Comparison of ENCODE assay signal across 1 cellular context in the genomic region with DNA sequence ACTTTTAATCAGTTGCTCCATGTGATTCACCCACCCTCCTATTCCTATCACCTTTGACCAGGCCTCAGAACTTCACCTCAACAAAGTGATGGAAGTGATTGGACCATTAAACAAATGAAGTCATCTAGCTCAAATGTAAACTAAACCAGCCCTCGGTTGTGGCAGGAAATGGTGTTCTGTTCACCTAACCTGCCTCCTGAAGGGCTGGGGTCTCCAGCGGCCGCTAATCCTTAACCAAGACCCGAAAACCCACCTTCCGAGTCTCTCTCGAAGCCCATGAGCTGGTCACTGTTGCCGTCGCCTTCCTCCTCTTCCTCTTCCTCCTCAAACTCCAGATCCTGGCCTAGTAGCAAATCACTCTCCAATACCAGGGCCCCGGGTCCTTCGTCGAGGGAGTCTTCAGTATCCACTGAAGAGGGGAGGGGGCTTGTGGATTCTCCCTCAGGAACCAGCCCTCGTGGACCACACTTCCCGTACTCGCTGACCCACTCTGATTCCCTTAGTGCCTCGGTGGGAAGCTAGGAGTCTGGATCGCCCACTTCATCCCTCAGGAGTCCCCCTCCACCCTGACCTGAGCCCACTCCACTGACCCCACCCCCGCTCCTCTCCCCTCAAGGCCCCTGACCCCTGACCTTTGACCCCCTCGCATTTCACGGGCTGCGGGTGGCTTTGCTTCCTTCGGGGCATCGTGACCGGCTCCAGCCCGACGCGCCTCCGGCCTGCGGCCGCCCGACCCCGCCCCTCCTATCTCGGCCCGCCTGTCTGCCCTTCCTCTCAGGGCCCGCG.
TF ChIP-seq lines count a peak whose summit lies in the region.

No MANE protein-coding gene starts in this region.

TF ChIP-seq in HEK293, 187 proteins besides CTCF, POLR2A, EP300 and RAD21 (continued from another document and continues in another):
- TF ChIP-seq, protein P1, sequence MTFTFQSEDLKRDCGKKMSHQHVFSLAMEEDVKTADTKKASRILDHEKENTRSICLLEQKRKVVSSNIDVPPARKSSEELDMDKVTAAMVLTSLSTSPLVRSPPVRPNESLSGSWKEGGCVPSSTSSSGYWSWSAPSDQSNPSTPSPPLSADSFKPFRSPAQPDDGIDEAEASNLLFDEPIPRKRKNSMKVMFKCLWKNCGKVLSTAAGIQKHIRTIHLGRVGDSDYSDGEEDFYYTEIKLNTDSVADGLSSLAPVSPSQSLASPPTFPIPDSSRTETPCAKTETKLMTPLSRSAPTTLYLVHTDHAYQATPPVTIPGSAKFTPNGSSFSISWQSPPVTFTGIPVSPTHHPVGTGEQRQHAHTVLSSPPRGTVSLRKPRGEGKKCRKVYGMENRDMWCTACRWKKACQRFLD (tag by site-specific recombination; IDR thresholded peaks at IDR 0.05): no peak
- no peak for TF ChIP-seq ZNF544 (tag by site-specific recombination; IDR thresholded peaks at IDR 0.05)
- no peak for TF ChIP-seq ZNF391 (tag by site-specific recombination; IDR thresholded peaks at IDR 0.05; ENCODE audit: borderline replicate concordance, low read depth)
- no peak for TF ChIP-seq TCF7L2 (IDR thresholded peaks at IDR 0.05; ENCODE audit: borderline replicate concordance, low read depth, low read length)
- TF ChIP-seq MZF1 (tag by site-specific recombination; IDR thresholded peaks at IDR 0.05; ENCODE audit: borderline replicate concordance): no peak
- TF ChIP-seq ZBTB21 (tag by site-specific recombination; IDR thresholded peaks at IDR 0.05): no peak
- no peak for TF ChIP-seq GLIS1 (tag by site-specific recombination; IDR thresholded peaks at IDR 0.05)
- TF ChIP-seq ZBTB49 (tag by site-specific recombination; IDR thresholded peaks at IDR 0.05; ENCODE audit: low read depth): no peak
- no peak for TF ChIP-seq ZBTB1 (tag by site-specific recombination; IDR thresholded peaks at IDR 0.05)
- TF ChIP-seq ZNF501 (tag by site-specific recombination; IDR thresholded peaks at IDR 0.05): no peak
- no peak for TF ChIP-seq ZFP41 (tag by site-specific recombination; IDR thresholded peaks at IDR 0.05; ENCODE audit: borderline replicate concordance)
- TF ChIP-seq, protein P2, sequence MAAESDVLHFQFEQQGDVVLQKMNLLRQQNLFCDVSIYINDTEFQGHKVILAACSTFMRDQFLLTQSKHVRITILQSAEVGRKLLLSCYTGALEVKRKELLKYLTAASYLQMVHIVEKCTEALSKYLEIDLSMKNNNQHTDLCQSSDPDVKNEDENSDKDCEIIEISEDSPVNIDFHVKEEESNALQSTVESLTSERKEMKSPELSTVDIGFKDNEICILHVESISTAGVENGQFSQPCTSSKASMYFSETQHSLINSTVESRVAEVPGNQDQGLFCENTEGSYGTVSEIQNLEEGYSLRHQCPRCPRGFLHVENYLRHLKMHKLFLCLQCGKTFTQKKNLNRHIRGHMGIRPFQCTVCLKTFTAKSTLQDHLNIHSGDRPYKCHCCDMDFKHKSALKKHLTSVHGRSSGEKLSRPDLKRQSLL (tag by site-specific recombination; IDR thresholded peaks at IDR 0.05): no peak
- no peak for TF ChIP-seq HOXA7 (CRISPR knock-in tag; IDR thresholded peaks at IDR 0.05; ENCODE audit: borderline replicate concordance)
- no peak for TF ChIP-seq ZNF558 (tag by site-specific recombination; IDR thresholded peaks at IDR 0.05)
- TF ChIP-seq ZFP69B (tag by site-specific recombination; IDR thresholded peaks at IDR 0.05): no peak
- no peak for TF ChIP-seq ZNF548 (tag by site-specific recombination; IDR thresholded peaks at IDR 0.05)
- no peak for TF ChIP-seq ZNF416 (tag by site-specific recombination; IDR thresholded peaks at IDR 0.05)
- TF ChIP-seq ZNF26 (tag by site-specific recombination; IDR thresholded peaks at IDR 0.05): no peak
- TF ChIP-seq ZBTB20 (tag by site-specific recombination; IDR thresholded peaks at IDR 0.05): peak; percentile 95
- peak; percentile 62 for TF ChIP-seq EGR2 (tag by site-specific recombination; IDR thresholded peaks at IDR 0.05; ENCODE audit: low read depth)
- TF ChIP-seq ZBTB7A (tag by site-specific recombination; IDR thresholded peaks at IDR 0.05; ENCODE audit: low read depth): peak; percentile 64; the same call in 1 of the 2 replicates
- TF ChIP-seq ZNF274 (IDR thresholded peaks at IDR 0.05; ENCODE audit: low read length): no peak
- TF ChIP-seq ZNF274 (tag by site-specific recombination; IDR thresholded peaks at IDR 0.05; ENCODE audit: borderline replicate concordance): no peak
- no peak for TF ChIP-seq KLF9 (tag by site-specific recombination; IDR thresholded peaks at IDR 0.05; ENCODE audit: low read depth)
- TF ChIP-seq ZFHX2 (tag by site-specific recombination; conservative IDR thresholded peaks at IDR 0.05): peak; percentile 48
- TF ChIP-seq SETDB1 (IDR thresholded peaks at IDR 0.05; ENCODE audit: insufficient read length, low read length): no peak
- no peak for TF ChIP-seq ZNF398 (tag by site-specific recombination; IDR thresholded peaks at IDR 0.05)
- no peak for TF ChIP-seq ZNF785 (tag by site-specific recombination; IDR thresholded peaks at IDR 0.05)
- no peak for TF ChIP-seq ZNF658 (tag by site-specific recombination; IDR thresholded peaks at IDR 0.05)
- TF ChIP-seq REPIN1 (tag by site-specific recombination; IDR thresholded peaks at IDR 0.05; ENCODE audit: low read depth): no peak
- TF ChIP-seq ZEB2 (tag by site-specific recombination; IDR thresholded peaks at IDR 0.05): no peak
- TF ChIP-seq, protein P3, sequence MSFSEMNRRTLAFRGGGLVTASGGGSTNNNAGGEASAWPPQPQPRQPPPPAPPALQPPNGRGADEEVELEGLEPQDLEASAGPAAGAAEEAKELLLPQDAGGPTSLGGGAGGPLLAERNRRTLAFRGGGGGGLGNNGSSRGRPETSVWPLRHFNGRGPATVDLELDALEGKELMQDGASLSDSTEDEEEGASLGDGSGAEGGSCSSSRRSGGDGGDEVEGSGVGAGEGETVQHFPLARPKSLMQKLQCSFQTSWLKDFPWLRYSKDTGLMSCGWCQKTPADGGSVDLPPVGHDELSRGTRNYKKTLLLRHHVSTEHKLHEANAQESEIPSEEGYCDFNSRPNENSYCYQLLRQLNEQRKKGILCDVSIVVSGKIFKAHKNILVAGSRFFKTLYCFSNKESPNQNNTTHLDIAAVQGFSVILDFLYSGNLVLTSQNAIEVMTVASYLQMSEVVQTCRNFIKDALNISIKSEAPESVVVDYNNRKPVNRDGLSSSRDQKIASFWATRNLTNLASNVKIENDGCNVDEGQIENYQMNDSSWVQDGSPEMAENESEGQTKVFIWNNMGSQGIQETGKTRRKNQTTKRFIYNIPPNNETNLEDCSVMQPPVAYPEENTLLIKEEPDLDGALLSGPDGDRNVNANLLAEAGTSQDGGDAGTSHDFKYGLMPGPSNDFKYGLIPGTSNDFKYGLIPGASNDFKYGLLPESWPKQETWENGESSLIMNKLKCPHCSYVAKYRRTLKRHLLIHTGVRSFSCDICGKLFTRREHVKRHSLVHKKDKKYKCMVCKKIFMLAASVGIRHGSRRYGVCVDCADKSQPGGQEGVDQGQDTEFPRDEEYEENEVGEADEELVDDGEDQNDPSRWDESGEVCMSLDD (tag by site-specific recombination; IDR thresholded peaks at IDR 0.05): 0 out of 2 replicates have a peak, but pooled peaks have one; percentile 24
- no peak for TF ChIP-seq ZNF514 (tag by site-specific recombination; IDR thresholded peaks at IDR 0.05)
- no peak for TF ChIP-seq ZNF626 (tag by site-specific recombination; IDR thresholded peaks at IDR 0.05)
- no peak for TF ChIP-seq ZBTB11 (tag by site-specific recombination; conservative IDR thresholded peaks at IDR 0.05; ENCODE audit: low read depth)
- TF ChIP-seq, protein P4, sequence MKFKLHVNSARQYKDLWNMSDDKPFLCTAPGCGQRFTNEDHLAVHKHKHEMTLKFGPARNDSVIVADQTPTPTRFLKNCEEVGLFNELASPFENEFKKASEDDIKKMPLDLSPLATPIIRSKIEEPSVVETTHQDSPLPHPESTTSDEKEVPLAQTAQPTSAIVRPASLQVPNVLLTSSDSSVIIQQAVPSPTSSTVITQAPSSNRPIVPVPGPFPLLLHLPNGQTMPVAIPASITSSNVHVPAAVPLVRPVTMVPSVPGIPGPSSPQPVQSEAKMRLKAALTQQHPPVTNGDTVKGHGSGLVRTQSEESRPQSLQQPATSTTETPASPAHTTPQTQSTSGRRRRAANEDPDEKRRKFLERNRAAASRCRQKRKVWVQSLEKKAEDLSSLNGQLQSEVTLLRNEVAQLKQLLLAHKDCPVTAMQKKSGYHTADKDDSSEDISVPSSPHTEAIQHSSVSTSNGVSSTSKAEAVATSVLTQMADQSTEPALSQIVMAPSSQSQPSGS (tag by site-specific recombination; IDR thresholded peaks at IDR 0.05; ENCODE audit: low read depth): peak; percentile 19; the same call in 1 of the 2 replicates
- no peak for TF ChIP-seq ZNF654 (tag by site-specific recombination; IDR thresholded peaks at IDR 0.05; ENCODE audit: low read depth)
- no peak for TF ChIP-seq TRIM28 (IDR thresholded peaks at IDR 0.05; ENCODE audit: borderline replicate concordance, low read length)
- TF ChIP-seq FEZF1 (tag by site-specific recombination; IDR thresholded peaks at IDR 0.05): no peak
- TF ChIP-seq ZNF423 (tag by site-specific recombination; IDR thresholded peaks at IDR 0.05): no peak
- no peak for TF ChIP-seq SCRT2 (tag by site-specific recombination; IDR thresholded peaks at IDR 0.05)
- TF ChIP-seq, protein P5, sequence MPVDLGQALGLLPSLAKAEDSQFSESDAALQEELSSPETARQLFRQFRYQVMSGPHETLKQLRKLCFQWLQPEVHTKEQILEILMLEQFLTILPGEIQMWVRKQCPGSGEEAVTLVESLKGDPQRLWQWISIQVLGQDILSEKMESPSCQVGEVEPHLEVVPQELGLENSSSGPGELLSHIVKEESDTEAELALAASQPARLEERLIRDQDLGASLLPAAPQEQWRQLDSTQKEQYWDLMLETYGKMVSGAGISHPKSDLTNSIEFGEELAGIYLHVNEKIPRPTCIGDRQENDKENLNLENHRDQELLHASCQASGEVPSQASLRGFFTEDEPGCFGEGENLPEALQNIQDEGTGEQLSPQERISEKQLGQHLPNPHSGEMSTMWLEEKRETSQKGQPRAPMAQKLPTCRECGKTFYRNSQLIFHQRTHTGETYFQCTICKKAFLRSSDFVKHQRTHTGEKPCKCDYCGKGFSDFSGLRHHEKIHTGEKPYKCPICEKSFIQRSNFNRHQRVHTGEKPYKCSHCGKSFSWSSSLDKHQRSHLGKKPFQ (tag by site-specific recombination; IDR thresholded peaks at IDR 0.05): no peak
- TF ChIP-seq ZNF521 (tag by site-specific recombination; IDR thresholded peaks at IDR 0.05): no peak
- no peak for TF ChIP-seq ZNF114 (tag by site-specific recombination; IDR thresholded peaks at IDR 0.05)
- TF ChIP-seq ZNF768 (tag by site-specific recombination; IDR thresholded peaks at IDR 0.05): no peak
